Comparison of ENCODE assay signal across 9 cellular contexts in genomic region chr6:31128093-31128676, GRCh38. TPM values are rescaled to one million over a fixed set of nuclear protein-coding genes. Genes with fewer than 3 reads are reported as not detected.
A peak's percentile ranks its signal among the peaks of the same experiment; 100 is the strongest.
DNase-seq lines count a peak whose midpoint lies in the region; ATAC-seq and TF ChIP-seq lines count a peak whose summit lies in the region.
"Had no signal": no experiment of that assay in that cellular context is flagged by ENCODE, and none has a peak within 500 bp of the region (broad histone marks: within the 10 kb centered on the region; RNA-seq: fewer than 3 reads in every experiment).

No MANE protein-coding gene starts in this region.

- no peaks in the 10 kb centered on the region for H3K4me1 ChIP-seq in CD4-positive, CD25-positive, alpha-beta regulatory T cell (ENCODE audit: control insufficient read depth, insufficient read depth, low read length, poor library complexity, severe bottlenecking)
- H3K4me1 ChIP-seq in RWPE2 (ENCODE audit: insufficient read depth, poor library complexity, severe bottlenecking) (peaks cover 26% of the 10 kb centered on the region), heart right ventricle (peaks cover 11 to 45% (median 37%) of the 10 kb centered on the region in 9 donors), gastrocnemius medialis (peaks cover 0 to 2% of the 10 kb centered on the region in 2 donors)

- H3K27me3 ChIP-seq in CD4-positive, CD25-positive, alpha-beta regulatory T cell (ENCODE audit: control insufficient read depth, insufficient read depth, low read length) = peaks cover 6% of the 10 kb centered on the region
- H3K27me3 ChIP-seq in RWPE2 (ENCODE audit: insufficient read depth, poor library complexity, severe bottlenecking) (no peaks in the 10 kb centered on the region), heart right ventricle (no peaks in the 10 kb centered on the region), gastrocnemius medialis (no peaks in the 10 kb centered on the region)

- no peak overlapping the region for H3K4me3 Mint-ChIP-seq in CD4-positive, CD25-positive, alpha-beta regulatory T cell
- H3K4me3 Mint-ChIP-seq: stimulated activated naive CD8-positive, alpha-beta T cell treated with anti-CD3 and anti-CD28 coated beads, Interleukin-15, Interleukin-2, amounts not matched to agents 100 ng/mL and 50 ng/mL, for 24 hours had no signal

- H3K27me3 Mint-ChIP-seq in CD4-positive, CD25-positive, alpha-beta regulatory T cell = peaks cover 18% of the 10 kb centered on the region

- peaks cover 0 to 14% (median 7%) of the 10 kb centered on the region in 4 donors for H3K4me1 Mint-ChIP-seq in CD4-positive, CD25-positive, alpha-beta regulatory T cell

- intact Hi-C loops in heart right ventricle (cut with DNase I) = no loop called here
- intact Hi-C loops in gastrocnemius medialis (cut with DNase I; ENCODE audit: low total_unique reads) = no loop called here

- H3K9me3 Mint-ChIP-seq in CD4-positive, CD25-positive, alpha-beta regulatory T cell = no peaks in the 10 kb centered on the region
- H3K9me3 Mint-ChIP-seq: stimulated activated naive CD8-positive, alpha-beta T cell treated with anti-CD3 and anti-CD28 coated beads, Interleukin-15, Interleukin-2, amounts not matched to agents 100 ng/mL and 50 ng/mL, for 24 hours had no signal

- H3K36me3 Mint-ChIP-seq in CD4-positive, CD25-positive, alpha-beta regulatory T cell = no peaks in the 10 kb centered on the region

- H3K4me3 ChIP-seq in CD4-positive, CD25-positive, alpha-beta regulatory T cell (ENCODE audit: low read depth, low read length) = no peak overlapping the region
- H3K4me3 ChIP-seq in HFF-Myc (replicated peaks; ENCODE audit: low read depth, low read length) (no peak overlapping the region), RWPE2 (ENCODE audit: severe bottlenecking) (no peak overlapping the region), heart right ventricle (no peak overlapping the region), gastrocnemius medialis (no peak overlapping the region)

- peak overlapping the region in 1 of 3 donors; percentile 63 for H3K27ac Mint-ChIP-seq in CD4-positive, CD25-positive, alpha-beta regulatory T cell
- H3K27ac Mint-ChIP-seq: stimulated activated naive CD8-positive, alpha-beta T cell treated with anti-CD3 and anti-CD28 coated beads, Interleukin-15, Interleukin-2, amounts not matched to agents 100 ng/mL and 50 ng/mL, for 24 hours had no signal

- peak; percentile 49 to 67 (median 65) for DNase-seq in CD4-positive, CD25-positive, alpha-beta regulatory T cell
- DNase-seq in HFF-Myc (ENCODE audit: extremely low read depth, low read depth) (no peak), RWPE2 (ENCODE audit: low spot score) (no peak), heart right ventricle (peak; percentile 45 to 49), gastrocnemius medialis (peak in 1 of 2 donors; percentile 47)
- peak; percentile 87 for DNase-seq in activated effector memory CD4-positive, alpha-beta T cell treated with anti-CD3 and anti-CD28 coated beads, Interleukin-2, amount 50 U/mL, for 16 hours

- TF ChIP-seq CTCF in HFF-Myc (IDR thresholded peaks at IDR 0.05; ENCODE audit: low read depth, low read length, missing control alignments) (peak; percentile 89), RWPE2 (IDR thresholded peaks at IDR 0.05; ENCODE audit: poor library complexity, severe bottlenecking) (peak; percentile 95), heart right ventricle (IDR thresholded peaks at IDR 0.05) (peak; percentile 78 to 90 (median 86)), gastrocnemius medialis (IDR thresholded peaks at IDR 0.05 in 4 of 5, conservative IDR thresholded peaks at IDR 0.05 in 1 of 5) (peak; percentile 36 to 92 (median 69))

- in situ Hi-C loops in gastrocnemius medialis (cut with MboI; ENCODE audit: low sequenced_read_pairs in 4 of 4) = no loop called here

- peak; percentile 66 to 72 for ATAC-seq in CD4-positive, CD25-positive, alpha-beta regulatory T cell (ENCODE audit: low read depth in 2 of 2)
- ATAC-seq in RWPE2 (ENCODE audit: low read depth) (0 out of 3 replicates have a peak, but pooled peaks have one; percentile 18), heart right ventricle (no peak), gastrocnemius medialis (peak; percentile 72 to 76), GM18517 (IDR thresholded peaks at IDR 0.05; ENCODE audit: unreplicated experiment) (no peak), GM21381 (IDR thresholded peaks at IDR 0.05; ENCODE audit: unreplicated experiment) (no peak)

- no peaks in the 10 kb centered on the region for H3K36me3 ChIP-seq in CD4-positive, CD25-positive, alpha-beta regulatory T cell (ENCODE audit: control insufficient read depth, insufficient read depth, low read length)
- H3K36me3 ChIP-seq in RWPE2 (ENCODE audit: low read depth) = no peaks in the 10 kb centered on the region
- H3K36me3 ChIP-seq in heart right ventricle = no peaks in the 10 kb centered on the region
- H3K36me3 ChIP-seq in gastrocnemius medialis = no peaks in the 10 kb centered on the region

- H3K27ac ChIP-seq in CD4-positive, CD25-positive, alpha-beta regulatory T cell (ENCODE audit: insufficient read depth, low read length, poor library complexity, severe bottlenecking) = no peak overlapping the region
- H3K27ac ChIP-seq in RWPE2 (ENCODE audit: poor library complexity, severe bottlenecking) (no peak overlapping the region), heart right ventricle (no peak overlapping the region), gastrocnemius medialis (no peak overlapping the region)

- TF ChIP-seq POLR2A in gastrocnemius medialis (IDR thresholded peaks at IDR 0.05) = no peak

- H3K9me3 ChIP-seq in CD4-positive, CD25-positive, alpha-beta regulatory T cell (ENCODE audit: control insufficient read depth in 2 of 2, low read length in 2 of 2) = no peaks in the 10 kb centered on the region
- H3K9me3 ChIP-seq in RWPE2 (ENCODE audit: severe bottlenecking) (no peaks in the 10 kb centered on the region), heart right ventricle (no peaks in the 10 kb centered on the region), gastrocnemius medialis (no peaks in the 10 kb centered on the region)

- 3 to 7% methylated on average over 8 of the region's 8 CpGs for WGBS in heart right ventricle, 2 donors

RNA-seq across cellular contexts. Expression of gene CDSN, which starts 7.9 kb away (rescaled TPM):
- total RNA-seq in CD4-positive, CD25-positive, alpha-beta regulatory T cell = not detected
- not detected for polyA plus RNA-seq in CD4-positive, CD25-positive, alpha-beta regulatory T cell
- total RNA-seq in heart right ventricle (under 1 TPM in 1 of 10 donors, not detected in 9; 0.11 TPM), gastrocnemius medialis (not detected)
- polyA plus RNA-seq in heart right ventricle = under 1 TPM; 0.01 to 0.15 TPM

RNA-seq across cellular contexts. Expression of gene PSORS1C2, which starts 10.7 kb away (rescaled TPM):
- total RNA-seq in CD4-positive, CD25-positive, alpha-beta regulatory T cell = not detected
- not detected for polyA plus RNA-seq in CD4-positive, CD25-positive, alpha-beta regulatory T cell
- total RNA-seq in heart right ventricle = not detected
- not detected for polyA plus RNA-seq in heart right ventricle
- not detected for total RNA-seq in gastrocnemius medialis

RNA-seq across cellular contexts. Expression of gene PSORS1C1, which starts 13.6 kb away (rescaled TPM):
- total RNA-seq in CD4-positive, CD25-positive, alpha-beta regulatory T cell = not detected
- polyA plus RNA-seq in CD4-positive, CD25-positive, alpha-beta regulatory T cell = not detected
- total RNA-seq in heart right ventricle (1 to 10 TPM in 9 of 10 donors, under 1 TPM in 1; 1.00 to 6.2 (median 3.0) TPM), gastrocnemius medialis (not detected)
- 1 to 10 TPM in 1 of 2 donors, under 1 TPM in 1; 0.13 to 5.0 TPM for polyA plus RNA-seq in heart right ventricle

RNA-seq across cellular contexts. Expression of gene C6orf15, which starts 15.8 kb away (rescaled TPM):
- not detected for total RNA-seq in CD4-positive, CD25-positive, alpha-beta regulatory T cell
- polyA plus RNA-seq in CD4-positive, CD25-positive, alpha-beta regulatory T cell = not detected
- total RNA-seq in heart right ventricle (not detected), gastrocnemius medialis (not detected)
- polyA plus RNA-seq in heart right ventricle = not detected

RNA-seq across cellular contexts. Expression of gene CCHCR1, which starts 29.4 kb away (rescaled TPM):
- 27.2 TPM for total RNA-seq in CD4-positive, CD25-positive, alpha-beta regulatory T cell
- 1 to 10 TPM; 3.5 to 6.9 (median 6.2) TPM for polyA plus RNA-seq in CD4-positive, CD25-positive, alpha-beta regulatory T cell
- total RNA-seq in heart right ventricle (10 to 100 TPM in 7 of 10 donors, 1 to 10 TPM in 3; 8.0 to 15.9 (median 12.5) TPM), gastrocnemius medialis (10 to 100 TPM in 1 of 4 donors, 1 to 10 TPM in 3; 4.9 to 34.3 (median 7.7) TPM)
- 10 to 100 TPM in 1 of 2 donors, 1 to 10 TPM in 1; 9.0 to 11.0 TPM for polyA plus RNA-seq in heart right ventricle

Comparison
In these comparisons a context has a peak if more than half of its experiments do, and no peak if none do; other contexts are left out.
1. ATAC-seq: peak in CD4-positive, CD25-positive, alpha-beta regulatory T cell (2 of 2), RWPE2 (single experiment) and gastrocnemius medialis (2 of 2); none in heart right ventricle (0 of 8), GM18517 (single experiment) and GM21381 (single experiment).
2. DNase-seq: peak in CD4-positive, CD25-positive, alpha-beta regulatory T cell (3 of 3), activated effector memory CD4-positive, alpha-beta T cell treated with anti-CD3 and anti-CD28 coated beads, Interleukin-2, amount 50 U/mL, for 16 hours (single experiment) and heart right ventricle (2 of 2); none in HFF-Myc (single experiment) and RWPE2 (single experiment).
3. Peak in every context shown above with its lines, with median percentiles within 50 percentile points of each other: CTCF ChIP-seq.